In the genomic region with DNA sequence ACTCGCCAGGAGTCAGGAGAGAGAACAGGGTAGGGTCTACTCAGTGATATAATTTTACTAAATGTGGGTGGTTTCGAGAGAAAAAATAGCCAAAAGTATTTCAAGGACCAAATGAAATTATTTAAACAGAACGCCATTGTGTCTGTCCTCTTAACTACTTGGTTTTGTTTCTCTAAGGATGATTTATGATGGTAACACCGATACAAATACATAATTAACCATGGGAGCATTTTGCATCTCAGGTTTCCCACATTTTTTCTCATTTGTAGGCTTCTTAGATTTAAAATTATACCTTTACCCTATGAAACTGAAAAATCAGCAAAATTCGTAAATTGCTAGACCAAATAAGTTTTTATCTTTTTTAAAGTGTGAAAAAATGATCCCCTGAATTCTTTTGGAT, we compare ENCODE assay signal across 22 cellular contexts.
A peak's percentile ranks its signal among the peaks of the same experiment; 100 is the strongest.
DNase-seq lines count a peak whose midpoint lies in the region; TF ChIP-seq lines count a peak whose summit lies in the region.
"Had no signal": no experiment of that assay in that cellular context is flagged by ENCODE, and none has a peak within 500 bp of the region (broad histone marks: within the 10 kb centered on the region; RNA-seq: fewer than 3 reads in every experiment).

No MANE protein-coding gene starts in this region.

- H3K27ac ChIP-seq in DOHH2 (ENCODE audit: low read depth, low read length) (peak overlapping the region; percentile 78), HUES64 (ENCODE audit: low read depth, low read length) (peak overlapping the region; percentile 19; the same call in 1 of the 2 replicates), OCI-LY7 (ENCODE audit: low read depth, low read length, poor library complexity, severe bottlenecking) (no peak overlapping the region)
- H3K27ac ChIP-seq: C4-2B, GM23248, left ventricle myocardium inferior, tibial nerve had no signal

- H3K4me2 ChIP-seq in DOHH2 (ENCODE audit: low read length) = peak overlapping the region; percentile 69
- H3K4me2 ChIP-seq in OCI-LY7 (ENCODE audit: low read length) = peak overlapping the region; percentile 33

- DNase-seq in OCI-LY7 (ENCODE audit: low spot score) (no peak), COLO668 (lab: John Stamatoyannopoulos, UW; ENCODE audit: unreplicated experiment) (no peak), DMS 273 (lab: John Stamatoyannopoulos, UW; ENCODE audit: unreplicated experiment) (no peak), COR-L47 (lab: John Stamatoyannopoulos, UW) (no peak)
- DNase-seq: activated CD8-positive, alpha-beta memory T cell treated with anti-CD3 and anti-CD28 coated beads, Interleukin-2, amount 50 U/mL, for 48 hours; activated CD8-positive, alpha-beta T cell treated with anti-CD3 and anti-CD28 coated beads for 36 hours; activated naive CD4-positive, alpha-beta T cell treated with anti-CD3 and anti-CD28 coated beads, Interleukin-2, amount 50 U/mL, for 16 hours; body of pancreas; DMS79 treated with DMSO at 0.1 percent for 48 hours; GM23248; islet precursor cell; left ventricle myocardium inferior; mesenchymal stem cell; NCI-H1436; NCI-H510A; nucleus accumbens; stimulated activated CD4-positive, alpha-beta T cell treated with anti-CD3 and anti-CD28 coated beads, Interleukin-4, amount 100 ng/mL, for 4 hours had no signal

- no peaks in the 10 kb centered on the region for H3K9me3 ChIP-seq in DOHH2 (ENCODE audit: control insufficient read depth, insufficient read depth, low read length)
- H3K9me3 ChIP-seq in HUES64 (ENCODE audit: insufficient read depth, low read depth, low read length) = no peaks in the 10 kb centered on the region
- H3K9me3 ChIP-seq in OCI-LY7 (ENCODE audit: low read length) = no peaks in the 10 kb centered on the region
- H3K9me3 ChIP-seq in neuron (ENCODE audit: low read length) = no peaks in the 10 kb centered on the region
- H3K9me3 ChIP-seq: body of pancreas, left ventricle myocardium inferior, tibial nerve had no signal

- H4K20me1 ChIP-seq in DOHH2 (ENCODE audit: control insufficient read depth, insufficient read depth, low read depth, low read length) = no peaks in the 10 kb centered on the region
- H4K20me1 ChIP-seq in OCI-LY7 (ENCODE audit: insufficient read depth, low read length) = no peaks in the 10 kb centered on the region

- H2AFZ ChIP-seq in OCI-LY7 (ENCODE audit: low read length) (peak overlapping the region; percentile 57; the same call in 1 of the 2 replicates), neuron (ENCODE audit: low read depth, low read length) (peak overlapping the region; percentile 63)

- CTCF ChIA-PET in OCI-LY7 (lab: Charles Lee; ENCODE audit: unreplicated experiment) = no interaction called here

- H3K27me3 ChIP-seq in DOHH2 (ENCODE audit: control insufficient read depth, low read length) (no peaks in the 10 kb centered on the region), HUES64 (ENCODE audit: insufficient read depth, low read length) (no peaks in the 10 kb centered on the region), neuron (ENCODE audit: insufficient read depth, low read length) (no peaks in the 10 kb centered on the region)
- H3K27me3 ChIP-seq: body of pancreas, tibial nerve had no signal

- H3K4me1 ChIP-seq in DOHH2 (ENCODE audit: control insufficient read depth, low read length) (peaks cover 46% of the 10 kb centered on the region), HUES64 (ENCODE audit: insufficient read depth, low read length) (peaks cover 34% of the 10 kb centered on the region), OCI-LY7 (ENCODE audit: insufficient read depth, low read length, poor library complexity, severe bottlenecking) (peaks cover 27% of the 10 kb centered on the region), neuron (ENCODE audit: insufficient read depth, low read length) (peaks cover 50% of the 10 kb centered on the region)
- H3K4me1 ChIP-seq: left ventricle myocardium inferior, tibial nerve had no signal

- no peaks in the 10 kb centered on the region for H3K79me2 ChIP-seq in DOHH2 (ENCODE audit: control insufficient read depth, low read length)
- H3K79me2 ChIP-seq in OCI-LY7 (ENCODE audit: insufficient read depth, low read depth, low read length) = no peaks in the 10 kb centered on the region

- POLR2A ChIA-PET in OCI-LY7 (lab: Charles Lee) = no interaction called here

- H3K36me3 ChIP-seq in DOHH2 (ENCODE audit: control insufficient read depth, low read length) (no peaks in the 10 kb centered on the region), HUES64 (ENCODE audit: insufficient read depth, low read length) (no peaks in the 10 kb centered on the region), OCI-LY7 (ENCODE audit: insufficient read depth, low read length) (no peaks in the 10 kb centered on the region), neuron (ENCODE audit: insufficient read depth, low read length) (no peaks in the 10 kb centered on the region)
- H3K36me3 ChIP-seq: left ventricle myocardium inferior, tibial nerve had no signal

- peak overlapping the region; percentile 59 for H3K4me3 ChIP-seq in DOHH2 (ENCODE audit: low read length)
- H3K4me3 ChIP-seq in HUES64 (ENCODE audit: low read length) = no peak overlapping the region
- peak overlapping the region; percentile 3 for H3K4me3 ChIP-seq in OCI-LY7 (ENCODE audit: low read depth, low read length, poor library complexity, severe bottlenecking)
- peak overlapping the region; percentile 37 for H3K4me3 ChIP-seq in neuron (ENCODE audit: low read length)
- H3K4me3 ChIP-seq: body of pancreas, GM23248, left ventricle myocardium inferior, tibial nerve had no signal

- TF ChIP-seq CTCF in DOHH2 (IDR thresholded peaks at IDR 0.05; ENCODE audit: low read depth, low read length, poor library complexity, severe bottlenecking) = no peak
- TF ChIP-seq CTCF in OCI-LY7 (conservative IDR thresholded peaks at IDR 0.05; ENCODE audit: low read length) = no peak

- intact Hi-C loops in OCI-LY7 (cut with micrococcal nuclease; ENCODE audit: unreplicated experiment) = no loop called here

- BruUV-seq in OCI-LY7 (replicated peaks; lab: Mats Ljungman, UMichigan) = no TSS peak

- no peaks in the 10 kb centered on the region for H3K9me2 ChIP-seq in DOHH2 (replicated peaks; ENCODE audit: control insufficient read depth, low read length)
- H3K9me2 ChIP-seq in OCI-LY7 (ENCODE audit: insufficient read depth, low read length) = no peaks in the 10 kb centered on the region

- H3F3A ChIP-seq in DOHH2 (ENCODE audit: control insufficient read depth, insufficient read depth) = no peaks in the 10 kb centered on the region

- WGBS in HUES64 = 76% methylated on average over 4 of the region's 5 CpGs

- H3K9ac ChIP-seq in HUES64 (ENCODE audit: low read depth, low read length) = no peak overlapping the region
- H3K9ac ChIP-seq: GM23248 had no signal
